In genomic region chr2:27492557-27492956, GRCh38 we compare ENCODE assay signal across 26 cellular contexts. TPM values are rescaled to one million over a fixed set of nuclear protein-coding genes. Genes with fewer than 3 reads are reported as not detected.
DNase-seq lines count a peak whose midpoint lies in the region; ATAC-seq and TF ChIP-seq lines count a peak whose summit lies in the region.
"Had no signal": no experiment of that assay in that cellular context is flagged by ENCODE, and none has a peak within 500 bp of the region (broad histone marks: within the 10 kb centered on the region; RNA-seq: fewer than 3 reads in every experiment).

No MANE protein-coding gene starts in this region.

- no peaks in the 10 kb centered on the region for H3K36me3 Mint-ChIP-seq in CD4-positive, CD25-positive, alpha-beta regulatory T cell
- peaks cover 0 to 2% (median 0%) of the 10 kb centered on the region in 3 donors for H3K36me3 Mint-ChIP-seq in CD8-positive, alpha-beta memory T cell
- H3K36me3 Mint-ChIP-seq in chondrocyte (ENCODE audit: low read depth) (peaks cover 3% of the 10 kb centered on the region), progenitor cell of endocrine pancreas (ENCODE audit: insufficient read depth) (peaks cover 3% of the 10 kb centered on the region)

- no peaks in the 10 kb centered on the region for H3K36me3 ChIP-seq in CD4-positive, CD25-positive, alpha-beta regulatory T cell (ENCODE audit: control insufficient read depth, insufficient read depth, low read length)
- H3K36me3 ChIP-seq in CD8-positive, alpha-beta memory T cell (ENCODE audit: insufficient read depth, low read length), result no peaks in the 10 kb centered on the region

- POLR2A ChIA-PET in CD8-positive, alpha-beta memory T cell (lab: Charles Lee), result interaction anchor here (0.6 kb wide), 1 partner anchor 102 kb away, joined by 7 read pairs; no protein-coding TSS in a partner anchor

- no peak for TF ChIP-seq CTCF in chondrocyte (IDR thresholded peaks at IDR 0.05)
- no peak for TF ChIP-seq CTCF in progenitor cell of endocrine pancreas (IDR thresholded peaks at IDR 0.05; ENCODE audit: unreplicated experiment)

- DNase-seq in CD4-positive, CD25-positive, alpha-beta regulatory T cell, result no peak
- no peak for DNase-seq in CD8-positive, alpha-beta memory T cell
- DNase-seq in chondrocyte (ENCODE audit: low spot score), result no peak
- DNase-seq in progenitor cell of endocrine pancreas (ENCODE audit: low spot score, unreplicated experiment), result no peak
- DNase-seq: C1 segment of cervical spinal cord, DMS153, DND-41, IMR-90, MM.1S, NCI-H1048, NCI-H1417 treated with DMSO at 0.1 percent for 48 hours, NCI-H1694 treated with DMSO at 0.1 percent for 48 hours, NCI-H2081, NCI-H2227 treated with DMSO at 0.1 percent for 48 hours, NCI-H526 treated with DMSO at 0.1 percent for 48 hours, PC-9 had no signal

- H3K27me3 ChIP-seq in CD4-positive, CD25-positive, alpha-beta regulatory T cell (ENCODE audit: control insufficient read depth, insufficient read depth, low read length), result peaks cover 25% of the 10 kb centered on the region
- peaks cover 33% of the 10 kb centered on the region for H3K27me3 ChIP-seq in CD8-positive, alpha-beta memory T cell (ENCODE audit: insufficient read depth, low read length, poor library complexity, severe bottlenecking)

- H3K27ac Mint-ChIP-seq in CD4-positive, CD25-positive, alpha-beta regulatory T cell, result peak overlapping the region in 2 of 3 donors; percentile 56 to 73
- H3K27ac Mint-ChIP-seq in CD8-positive, alpha-beta memory T cell, result peak overlapping the region in 5 of 8 donors; percentile 63 to 100 (median 76)
- peak overlapping the region; percentile 50 for H3K27ac Mint-ChIP-seq in chondrocyte (ENCODE audit: unreplicated experiment)
- H3K27ac Mint-ChIP-seq in progenitor cell of endocrine pancreas, result no peak overlapping the region

- CTCF ChIA-PET in CD8-positive, alpha-beta memory T cell (lab: Charles Lee), result no interaction called here

- peaks cover 7 to 40% (median 21%) of the 10 kb centered on the region in 4 donors for H3K4me1 Mint-ChIP-seq in CD4-positive, CD25-positive, alpha-beta regulatory T cell
- peaks cover 17 to 41% (median 23%) of the 10 kb centered on the region in 3 donors for H3K4me1 Mint-ChIP-seq in CD8-positive, alpha-beta memory T cell
- H3K4me1 Mint-ChIP-seq in chondrocyte (ENCODE audit: low read depth), result peaks cover 31% of the 10 kb centered on the region
- peaks cover 38% of the 10 kb centered on the region for H3K4me1 Mint-ChIP-seq in progenitor cell of endocrine pancreas (ENCODE audit: low read depth)

- H3K27ac ChIP-seq in CD4-positive, CD25-positive, alpha-beta regulatory T cell (ENCODE audit: insufficient read depth, low read length, poor library complexity, severe bottlenecking), result no peak overlapping the region
- H3K27ac ChIP-seq in CD8-positive, alpha-beta memory T cell (ENCODE audit: low read depth, low read length), result no peak overlapping the region
- H3K27ac ChIP-seq: KMS-11, PC-9, SJSA1 had no signal

- H3K27me3 Mint-ChIP-seq in CD4-positive, CD25-positive, alpha-beta regulatory T cell, result peaks cover 34% of the 10 kb centered on the region
- H3K27me3 Mint-ChIP-seq in CD8-positive, alpha-beta memory T cell, result peaks cover 38 to 40% of the 10 kb centered on the region in 2 donors
- H3K27me3 Mint-ChIP-seq in chondrocyte (ENCODE audit: low read depth) (peaks cover 12% of the 10 kb centered on the region), progenitor cell of endocrine pancreas (peaks cover 15% of the 10 kb centered on the region)

- peaks cover 0 to 3% (median 0%) of the 10 kb centered on the region in 7 donors for H3K9me3 Mint-ChIP-seq in CD4-positive, CD25-positive, alpha-beta regulatory T cell
- no peaks in the 10 kb centered on the region for H3K9me3 Mint-ChIP-seq in CD8-positive, alpha-beta memory T cell
- no peaks in the 10 kb centered on the region for H3K9me3 Mint-ChIP-seq in chondrocyte (ENCODE audit: low read depth)
- no peaks in the 10 kb centered on the region for H3K9me3 Mint-ChIP-seq in progenitor cell of endocrine pancreas (ENCODE audit: low read depth)

- H3K4me3 Mint-ChIP-seq in CD4-positive, CD25-positive, alpha-beta regulatory T cell, result peak overlapping the region in 1 of 4 donors; percentile 5
- peak overlapping the region in 3 of 7 donors; percentile 2 to 79 (median 5) for H3K4me3 Mint-ChIP-seq in CD8-positive, alpha-beta memory T cell
- no peak overlapping the region for H3K4me3 Mint-ChIP-seq in chondrocyte (ENCODE audit: unreplicated experiment)
- H3K4me3 Mint-ChIP-seq in progenitor cell of endocrine pancreas (ENCODE audit: low read depth), result peak overlapping the region; percentile 48

- H3K9me3 ChIP-seq in CD4-positive, CD25-positive, alpha-beta regulatory T cell (ENCODE audit: control insufficient read depth in 2 of 2, low read length in 2 of 2), result no peaks in the 10 kb centered on the region
- H3K9me3 ChIP-seq in CD8-positive, alpha-beta memory T cell (ENCODE audit: low read length), result no peaks in the 10 kb centered on the region
- H3K9me3 ChIP-seq: SJSA1 had no signal

- H3K4me3 ChIP-seq in CD4-positive, CD25-positive, alpha-beta regulatory T cell (ENCODE audit: low read depth, low read length), result no peak overlapping the region
- no peak overlapping the region for H3K4me3 ChIP-seq in CD8-positive, alpha-beta memory T cell (ENCODE audit: low read length)
- H3K4me3 ChIP-seq: PC-9, SJSA1 had no signal

- no peak for ATAC-seq in CD4-positive, CD25-positive, alpha-beta regulatory T cell (ENCODE audit: low read depth in 2 of 2)
- ATAC-seq in HG02571 (IDR thresholded peaks at IDR 0.05; ENCODE audit: unreplicated experiment) (no peak), HG03439 (IDR thresholded peaks at IDR 0.05; ENCODE audit: unreplicated experiment) (no peak), GM18870 (IDR thresholded peaks at IDR 0.05; ENCODE audit: unreplicated experiment) (no peak)
- ATAC-seq: HCT116, Right ventricle myocardium inferior had no signal

- H3K4me1 ChIP-seq in CD4-positive, CD25-positive, alpha-beta regulatory T cell (ENCODE audit: control insufficient read depth, insufficient read depth, low read length, poor library complexity, severe bottlenecking), result peaks cover 25% of the 10 kb centered on the region
- peaks cover 18% of the 10 kb centered on the region for H3K4me1 ChIP-seq in CD8-positive, alpha-beta memory T cell (ENCODE audit: insufficient read depth, low read length)

RNA-seq across cellular contexts. Expression of gene FNDC4, which starts 2.4 kb away (rescaled TPM):
- total RNA-seq in CD4-positive, CD25-positive, alpha-beta regulatory T cell, result 0.39 TPM
- polyA plus RNA-seq in CD4-positive, CD25-positive, alpha-beta regulatory T cell, result not detected
- under 1 TPM in 1 of 2 experiments, not detected in 1; 0.15 TPM for total RNA-seq in CD8-positive, alpha-beta memory T cell
- polyA plus RNA-seq in CD8-positive, alpha-beta memory T cell, result not detected
- total RNA-seq in chondrocyte (8.6 to 17.7 TPM (median 17.4 TPM) in 3 replicates), progenitor cell of endocrine pancreas (10.2 and 12.2 TPM in 2 replicates)
- total RNA-seq: NCI-H460 had no signal

RNA-seq across cellular contexts. Expression of gene IFT172, which starts 3.0 kb away (rescaled TPM):
- 10.3 TPM for total RNA-seq in CD4-positive, CD25-positive, alpha-beta regulatory T cell
- polyA plus RNA-seq in CD4-positive, CD25-positive, alpha-beta regulatory T cell, result 1 to 10 TPM; 1.1 to 2.9 (median 1.4) TPM
- 10 to 100 TPM; 12.0 to 13.8 TPM for total RNA-seq in CD8-positive, alpha-beta memory T cell
- 5.3 TPM for polyA plus RNA-seq in CD8-positive, alpha-beta memory T cell
- total RNA-seq in chondrocyte (19.3 to 36.9 TPM (median 21.5 TPM) in 3 replicates), progenitor cell of endocrine pancreas (43.7 and 49.5 TPM in 2 replicates)

RNA-seq across cellular contexts. Expression of gene GCKR, which starts 4.1 kb away (rescaled TPM):
- total RNA-seq in CD4-positive, CD25-positive, alpha-beta regulatory T cell, result not detected
- not detected for polyA plus RNA-seq in CD4-positive, CD25-positive, alpha-beta regulatory T cell
- total RNA-seq in CD8-positive, alpha-beta memory T cell, result not detected
- not detected for polyA plus RNA-seq in CD8-positive, alpha-beta memory T cell
- total RNA-seq in chondrocyte (0.21 TPM in 1 of 3 replicates, not detected in the others), progenitor cell of endocrine pancreas (2.0 and 2.8 TPM in 2 replicates)
- total RNA-seq: H4, NCI-H460, Right ventricle myocardium inferior, RPMI7951, SJSA1 had no signal

RNA-seq across cellular contexts. Expression of gene KRTCAP3, which starts 50.4 kb away (rescaled TPM):
- 10.0 TPM for total RNA-seq in CD4-positive, CD25-positive, alpha-beta regulatory T cell
- 1 to 10 TPM; 2.0 to 7.7 (median 2.3) TPM for polyA plus RNA-seq in CD4-positive, CD25-positive, alpha-beta regulatory T cell
- 1 to 10 TPM; 4.0 to 5.4 TPM for total RNA-seq in CD8-positive, alpha-beta memory T cell
- polyA plus RNA-seq in CD8-positive, alpha-beta memory T cell, result 0.71 TPM
- total RNA-seq in chondrocyte (1.1 to 3.6 TPM (median 1.4 TPM) in 3 replicates), progenitor cell of endocrine pancreas (15.4 and 17.1 TPM in 2 replicates)
- total RNA-seq: H4, IMR-90, SJSA1 had no signal
